1 cellular context compared by ENCODE assay signal in the genomic region with DNA sequence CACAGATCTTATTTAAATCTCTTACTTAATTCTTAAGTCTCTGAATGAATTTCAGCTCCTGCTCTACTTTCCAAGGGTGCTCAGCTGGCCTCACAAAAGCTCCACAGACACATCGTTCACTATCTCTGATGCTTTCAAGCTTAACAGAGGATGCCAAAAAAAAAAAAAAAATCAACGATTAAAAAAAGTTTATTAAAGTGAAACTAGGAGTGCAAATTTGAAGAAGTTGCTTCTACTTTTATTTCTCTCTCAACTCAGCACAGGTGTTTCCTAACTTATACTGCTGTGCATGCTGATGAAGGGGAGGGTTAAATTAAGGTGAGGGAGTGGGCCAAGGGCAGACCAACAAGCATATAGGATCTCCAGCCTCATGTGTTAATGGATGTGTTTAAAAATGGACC.
A peak's percentile ranks its signal among the peaks of the same experiment; 100 is the strongest.
TF ChIP-seq lines count a peak whose summit lies in the region.

No MANE protein-coding gene starts in this region.

TF ChIP-seq in GM12878, 131 proteins besides CTCF, POLR2A, EP300 and RAD21 (continued from another document):
- TF ChIP-seq ZNF384 (IDR thresholded peaks at IDR 0.05; ENCODE audit: borderline replicate concordance, low read depth, low read length): 0 out of 2 replicates have a peak, but pooled peaks have one; percentile 30
TF ChIP-seq in GM12878: peak in this region for 1.
